In the genomic region with DNA sequence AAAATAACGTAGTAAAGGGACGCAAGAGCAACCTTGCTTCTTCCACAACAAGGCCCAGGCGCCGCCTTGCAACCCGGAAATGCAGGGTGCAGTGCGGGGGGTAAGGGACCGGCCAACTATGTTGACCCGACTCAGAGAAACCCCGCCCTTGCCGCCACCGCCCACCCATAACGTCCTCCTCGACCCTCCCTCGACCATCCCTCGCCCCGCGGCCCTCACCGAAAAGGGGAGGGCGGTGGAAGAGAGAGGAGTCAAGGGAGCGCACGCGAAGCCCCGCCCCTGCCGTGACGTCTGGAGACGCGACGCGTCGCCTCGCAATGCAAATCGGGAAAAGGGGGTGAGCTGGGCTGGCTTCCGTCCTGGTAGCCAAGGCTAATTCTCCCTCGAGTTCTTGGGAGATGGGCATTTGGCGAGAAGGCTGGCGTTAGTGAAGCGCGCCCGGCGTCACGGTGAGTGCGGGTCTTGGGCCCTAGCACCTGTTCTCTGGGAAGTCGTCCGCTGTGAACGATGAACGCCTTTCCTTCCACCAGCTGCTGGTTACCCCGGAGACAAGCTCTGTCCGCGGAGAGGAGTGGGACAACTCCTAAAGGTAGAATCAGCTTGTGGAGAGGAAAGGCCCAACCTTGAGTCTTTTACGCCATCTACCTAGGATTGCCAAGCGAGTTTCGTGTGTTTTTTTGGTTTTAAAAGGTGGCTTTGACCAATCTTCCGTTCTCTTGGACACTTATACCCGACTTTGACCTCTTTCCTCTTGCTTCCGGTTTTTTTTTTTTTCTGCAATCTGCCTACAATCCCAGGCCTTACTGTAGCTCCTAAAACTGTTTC, we compare ENCODE assay signal across 8 cellular contexts. TPM values are rescaled to one million over a fixed set of nuclear protein-coding genes. Genes with fewer than 3 reads are reported as not detected.
DNase-seq lines count a peak whose midpoint lies in the region; ATAC-seq and TF ChIP-seq lines count a peak whose summit lies in the region.

A gene (plus strand): TSS at position 340 of the 825 bp plus-strand sequence. CDS start 14,669 bp downstream, outside the sequence.

- H3K27me3 ChIP-seq in ascending aorta (no peaks in the 10 kb centered on the region), right cardiac atrium (ENCODE audit: control insufficient read depth, insufficient read depth) (no peaks in the 10 kb centered on the region), uterus (no peaks in the 10 kb centered on the region)

- intact Hi-C loops in ascending aorta (cut with DNase I) (loop anchor here (1.0 to 10.0 kb wide), 2 partner anchors 69 to 661 kb away; a partner anchor contains a TSS), right cardiac atrium (cut with DNase I) (no loop called here), uterus (cut with DNase I; ENCODE audit: low total_unique reads) (no loop called here)

- TF ChIP-seq CTCF in ascending aorta (IDR thresholded peaks at IDR 0.05) (no peak), uterus (IDR thresholded peaks at IDR 0.05) (peak in 1 of 4 experiments; percentile 13)

- under 1% methylated on average over 55 of the region's 55 CpGs for WGBS in right cardiac atrium

- no peaks in the 10 kb centered on the region for H3K9me3 Mint-ChIP-seq in T-helper 2 cell treated with Interferon-gamma antibody and Interleukin-4, amounts not matched to agents 5 μg/mL and 100 μg/mL, for 36 hours

- peaks cover 0 to 8% of the 10 kb centered on the region in 2 donors for H3K4me1 ChIP-seq in ascending aorta
- no peaks in the 10 kb centered on the region for H3K4me1 ChIP-seq in right cardiac atrium (ENCODE audit: control insufficient read depth, insufficient read depth, low read length)
- H3K4me1 ChIP-seq in uterus: no peaks in the 10 kb centered on the region

- H3K36me3 ChIP-seq in ascending aorta (no peaks in the 10 kb centered on the region), uterus (no peaks in the 10 kb centered on the region)

- TF ChIP-seq POLR2A in uterus (IDR thresholded peaks at IDR 0.05): peak; percentile 71 to 76

- H3K4me3 ChIP-seq in ascending aorta (peak within 1 kb of the TSS; percentile 80 to 84), right cardiac atrium (ENCODE audit: low read length) (peak within 1 kb of the TSS; percentile 90), uterus (peak within 1 kb of the TSS; percentile 69 to 70)

- ATAC-seq in GM18502 (IDR thresholded peaks at IDR 0.05; ENCODE audit: poor library complexity, unreplicated experiment) (peak; percentile 96), HG02970 (IDR thresholded peaks at IDR 0.05; ENCODE audit: low FRiP score, unreplicated experiment) (peak; percentile 97), right cardiac atrium (peak; percentile 99)

- H3K27ac Mint-ChIP-seq in T-helper 2 cell treated with Interferon-gamma antibody and Interleukin-4, amounts not matched to agents 5 μg/mL and 100 μg/mL, for 36 hours: peak within 1 kb of the TSS; percentile 97

- H3K27me3 Mint-ChIP-seq in T-helper 2 cell treated with Interferon-gamma antibody and Interleukin-4, amounts not matched to agents 5 μg/mL and 100 μg/mL, for 36 hours (ENCODE audit: low read depth): no peaks in the 10 kb centered on the region

- DNase-seq in NCI-H1930 (lab: John Stamatoyannopoulos, UW) (peak; percentile 91 to 95), ascending aorta (ENCODE audit: low spot score in 2 of 2) (peak; percentile 80 to 96), right cardiac atrium (peak; percentile 98 to 99 (median 99)), pulmonary artery endothelial cell (ENCODE audit: low read depth, low spot score) (peak; percentile 81), uterus (peak; percentile 93 to 94)
- peak; percentile 95 for DNase-seq in T-helper 2 cell treated with Interferon-gamma antibody and Interleukin-4, amounts not matched to agents 5 μg/mL and 100 μg/mL, for 36 hours (ENCODE audit: low spot score)

- H3K27ac ChIP-seq in ascending aorta (peak within 1 kb of the TSS; percentile 86 to 90), right cardiac atrium (ENCODE audit: low read length) (peak within 1 kb of the TSS; percentile 81), uterus (peak within 1 kb of the TSS; percentile 83 to 85)

- H3K4me1 Mint-ChIP-seq in T-helper 2 cell treated with Interferon-gamma antibody and Interleukin-4, amounts not matched to agents 5 μg/mL and 100 μg/mL, for 36 hours (ENCODE audit: low read depth): peaks cover 15% of the 10 kb centered on the region

- peak within 1 kb of the TSS; percentile 99 for H3K4me3 Mint-ChIP-seq in T-helper 2 cell treated with Interferon-gamma antibody and Interleukin-4, amounts not matched to agents 5 μg/mL and 100 μg/mL, for 36 hours

- H3K9me3 ChIP-seq in ascending aorta: no peaks in the 10 kb centered on the region
- H3K9me3 ChIP-seq in right cardiac atrium (ENCODE audit: control insufficient read depth, low read length): no peaks in the 10 kb centered on the region
- no peaks in the 10 kb centered on the region for H3K9me3 ChIP-seq in uterus

- H3K36me3 Mint-ChIP-seq in T-helper 2 cell treated with Interferon-gamma antibody and Interleukin-4, amounts not matched to agents 5 μg/mL and 100 μg/mL, for 36 hours (ENCODE audit: low read depth): peaks cover 13% of the 10 kb centered on the region

RNA-seq across cellular contexts. Expression of the gene that starts here (rescaled TPM):
- total RNA-seq in ascending aorta (34.5 TPM), right cardiac atrium (10 to 100 TPM; 39.8 to 49.0 (median 45.1) TPM), pulmonary artery endothelial cell (43.2 and 48.8 TPM in 2 replicates), uterus (100 to 1,000 TPM in 1 of 4 donors, 10 to 100 TPM in 3; 37.6 to 170 (median 85.6) TPM)
- 23.9 TPM for polyA plus RNA-seq in right cardiac atrium

Comparison
In these comparisons a context has a peak if more than half of its experiments do, and no peak if none do; other contexts are left out.
1. Peak in every context shown above with its lines: DNase-seq, ATAC-seq, H3K4me3 ChIP-seq and H3K27ac ChIP-seq.